ENCODE assay signal across 8 cellular contexts in the genomic region with DNA sequence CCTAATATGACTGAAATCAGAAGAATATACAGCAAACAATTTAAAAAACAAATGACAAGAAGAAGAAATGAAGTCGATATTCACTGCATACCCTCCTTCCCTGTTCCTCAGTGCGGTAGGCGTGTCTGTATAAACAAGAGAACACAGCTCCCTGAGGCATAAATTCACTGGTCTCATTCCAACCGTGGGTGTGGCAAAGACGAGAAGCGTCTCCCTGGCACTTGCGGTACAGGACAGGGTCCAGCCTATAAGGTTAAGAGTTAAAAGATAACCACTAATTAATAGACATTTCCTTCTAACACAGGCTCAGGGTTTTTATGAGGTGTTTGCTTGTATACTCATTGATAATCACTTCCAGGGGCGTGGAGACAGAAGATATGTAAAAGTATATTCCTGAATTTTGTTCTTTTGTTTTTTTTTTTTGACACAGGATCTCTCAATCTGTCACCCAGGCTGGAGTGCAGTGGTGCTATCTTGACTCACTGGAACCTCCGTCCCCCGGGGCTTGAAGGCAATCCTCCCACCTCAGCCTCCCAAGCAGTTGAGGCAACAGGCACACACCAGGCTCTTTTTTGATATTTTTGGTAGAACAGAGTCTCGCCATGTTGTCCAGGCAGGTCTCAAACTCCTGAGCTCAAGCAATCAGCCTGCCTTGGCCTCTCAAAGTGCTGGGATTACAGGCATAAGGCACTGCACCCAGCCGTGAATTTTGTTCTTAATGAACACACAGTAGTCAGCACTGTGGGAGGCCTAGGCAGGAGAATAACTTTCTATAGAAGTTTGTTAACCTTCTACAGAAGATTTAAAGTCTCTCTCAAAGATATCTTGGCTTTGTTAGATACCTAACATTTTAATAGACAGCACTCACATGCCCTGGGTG. TPM values are rescaled to one million over a fixed set of nuclear protein-coding genes. Genes with fewer than 3 reads are reported as not detected.
DNase-seq lines count a peak whose midpoint lies in the region; ATAC-seq and TF ChIP-seq lines count a peak whose summit lies in the region.

No MANE protein-coding gene starts in this region.

- POLR2A ChIA-PET in Caco-2 (lab: Charles Lee), result interaction anchor here (0.6 to 1.0 kb wide), 3 partner anchors 91 to 131 kb away, joined by 3 to 6 read pairs (median 5); a partner anchor contains a TSS

- TSS peak; percentile 50 for BruUV-seq in Caco-2 (replicated peaks; lab: Mats Ljungman, UMichigan)

- H3K27ac ChIP-seq in esophagus muscularis mucosa (replicated peaks in 1 of 4), result peak overlapping the region in 3 of 4 donors; percentile 6 to 16 (median 14)

- no peak for TF ChIP-seq CTCF in Caco-2 (IDR thresholded peaks at IDR 0.05; ENCODE audit: insufficient read depth in 1 of 2, low read depth in 1 of 2, low read length in 1 of 2, severe bottlenecking in 1 of 2, unreplicated experiment in 1 of 2)
- TF ChIP-seq CTCF in LNCaP clone FGC (IDR thresholded peaks at IDR 0.05; ENCODE audit: control insufficient read depth, extremely low read depth, insufficient read depth), result no peak
- TF ChIP-seq CTCF in esophagus muscularis mucosa (IDR thresholded peaks at IDR 0.05), result no peak
- TF ChIP-seq CTCF in nephron progenitor cell (IDR thresholded peaks at IDR 0.05), result no peak

- H3K4me3 ChIP-seq in Caco-2 (ENCODE audit: low read depth, low read length) (no peak overlapping the region), LNCaP clone FGC (ENCODE audit: low read depth, low read length) (no peak overlapping the region), esophagus muscularis mucosa (no peak overlapping the region)

- no peaks in the 10 kb centered on the region for H3K9me3 ChIP-seq in Caco-2
- H3K9me3 ChIP-seq in esophagus muscularis mucosa, result no peaks in the 10 kb centered on the region

- no peak for ATAC-seq in activated CD4-positive, CD25-positive, alpha-beta regulatory T cell treated with anti-CD3 and anti-CD28 coated beads, Interleukin-2, amount 50 U/mL, for 24 hours

- no peak for TF ChIP-seq EP300 in esophagus muscularis mucosa (IDR thresholded peaks at IDR 0.05)

- peak overlapping the region; percentile 10 for H3K4me3 Mint-ChIP-seq in Caco-2 (ENCODE audit: unreplicated experiment)
- no peak overlapping the region for H3K4me3 Mint-ChIP-seq in nephron progenitor cell

- peak; percentile 91 to 97 for DNase-seq in Caco-2
- DNase-seq in LNCaP clone FGC (ENCODE audit: low read depth), result peak; percentile 91
- DNase-seq in esophagus muscularis mucosa (ENCODE audit: extremely low spot score), result no peak
- DNase-seq in nephron progenitor cell, result peak; percentile 13
- DNase-seq in NCI-H526 (lab: John Stamatoyannopoulos, UW), result no peak
- DNase-seq in NK-92 (lab: John Stamatoyannopoulos, UW; ENCODE audit: unreplicated experiment), result no peak
- no peak for DNase-seq in NCI-H2029 (lab: John Stamatoyannopoulos, UW)

- peaks cover 74% of the 10 kb centered on the region for H3K4me1 Mint-ChIP-seq in Caco-2 (ENCODE audit: low read depth, unreplicated experiment)
- H3K4me1 Mint-ChIP-seq in nephron progenitor cell, result peaks cover 21% of the 10 kb centered on the region

- H3K27me3 ChIP-seq in Caco-2 (replicated peaks; ENCODE audit: control insufficient read depth, insufficient read depth, low read length) (no peaks in the 10 kb centered on the region), esophagus muscularis mucosa (no peaks in the 10 kb centered on the region)

- CTCF ChIA-PET in Caco-2 (lab: Charles Lee), result interaction anchor here (0.6 kb wide), 1 partner anchor 478 kb away, joined by 4 read pairs; no protein-coding TSS in a partner anchor

- H3K36me3 Mint-ChIP-seq in Caco-2 (ENCODE audit: insufficient read depth, unreplicated experiment), result peaks cover 85% of the 10 kb centered on the region
- H3K36me3 Mint-ChIP-seq in nephron progenitor cell (ENCODE audit: low read depth), result peaks cover 64% of the 10 kb centered on the region

- H3K9me3 Mint-ChIP-seq in Caco-2 (ENCODE audit: unreplicated experiment), result no peaks in the 10 kb centered on the region
- no peaks in the 10 kb centered on the region for H3K9me3 Mint-ChIP-seq in nephron progenitor cell

- intact Hi-C loops in Caco-2 (cut with micrococcal nuclease; ENCODE audit: unreplicated experiment), result no loop called here
- intact Hi-C loops in esophagus muscularis mucosa (cut with DNase I), result loop anchor here (10.0 kb wide), 1 partner anchor 144 kb away; no protein-coding TSS in a partner anchor

- H3K36me3 ChIP-seq in Caco-2 (ENCODE audit: control insufficient read depth, insufficient read depth, low read length) (peaks cover 3% of the 10 kb centered on the region; the same call in 1 of the 2 replicates), esophagus muscularis mucosa (peaks cover 30 to 76% (median 63%) of the 10 kb centered on the region in 4 donors)

- TF ChIP-seq POLR2A in esophagus muscularis mucosa (IDR thresholded peaks at IDR 0.05; ENCODE audit: low read depth), result no peak

- no peaks in the 10 kb centered on the region for H3K27me3 Mint-ChIP-seq in Caco-2 (ENCODE audit: insufficient read depth, unreplicated experiment)
- no peaks in the 10 kb centered on the region for H3K27me3 Mint-ChIP-seq in nephron progenitor cell (ENCODE audit: low read depth, poor library complexity)

- H3K4me1 ChIP-seq in Caco-2 (peaks cover 74% of the 10 kb centered on the region), esophagus muscularis mucosa (peaks cover 0 to 16% (median 12%) of the 10 kb centered on the region in 4 donors)

- 57% methylated on average over 12 of the region's 12 CpGs for WGBS in esophagus muscularis mucosa

- H3K27ac Mint-ChIP-seq in Caco-2 (ENCODE audit: unreplicated experiment) (peak overlapping the region; percentile 91), nephron progenitor cell (peak overlapping the region; percentile 90)

RNA-seq across cellular contexts. Expression of a gene that starts 59.1 kb away (rescaled TPM):
- total RNA-seq in Caco-2 (2022), result 0.36 and 1.3 TPM in 2 replicates
- 1 to 10 TPM in 1 of 4 donors, not detected in 3; 1.2 TPM for total RNA-seq in esophagus muscularis mucosa

Comparison
In these comparisons a context has a peak if more than half of its experiments do, and no peak if none do; other contexts are left out.
1. DNase-seq: peak in Caco-2 (2 of 2), LNCaP clone FGC (single experiment) and nephron progenitor cell (single experiment); none in esophagus muscularis mucosa (single experiment), NCI-H526 (0 of 2), NK-92 (single experiment) and NCI-H2029 (single experiment).